Comparison of ENCODE assay signal across 8 cellular contexts in the genomic region with DNA sequence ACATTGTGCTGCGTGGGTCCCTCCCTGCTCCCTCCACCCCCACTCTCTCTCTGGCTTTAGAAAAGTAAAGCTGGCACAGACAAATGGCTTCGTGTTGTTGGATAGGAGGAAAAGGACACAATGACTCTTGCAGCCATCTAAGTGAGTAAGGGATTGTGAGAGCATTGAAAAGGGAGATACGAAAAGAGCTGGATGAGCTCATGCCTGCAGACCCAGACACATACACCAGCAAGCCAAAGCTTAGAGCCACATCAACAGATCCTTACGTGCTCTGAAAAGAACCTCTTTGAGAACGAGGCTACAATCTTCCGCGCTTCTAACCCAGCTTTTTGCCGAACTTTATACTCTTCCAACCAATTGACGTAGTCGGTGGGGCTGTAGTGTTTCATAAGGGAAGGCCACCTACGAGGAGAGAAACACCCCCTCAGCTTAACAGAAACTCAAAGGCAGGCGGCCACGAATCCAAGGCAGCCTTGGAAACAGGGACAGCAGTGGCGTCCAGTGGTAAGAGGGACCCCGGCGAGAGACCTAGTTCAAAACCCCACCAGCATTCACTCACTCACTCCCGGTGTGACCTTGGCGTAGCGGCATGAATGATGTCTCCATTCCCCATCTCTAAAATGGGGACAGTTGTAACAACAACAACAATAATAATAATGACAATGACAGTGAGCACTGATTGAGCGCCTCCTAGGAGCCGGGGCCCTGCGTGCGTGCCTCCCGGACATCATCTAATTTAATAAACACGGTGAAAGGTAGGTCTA. TPM values are rescaled to one million over a fixed set of nuclear protein-coding genes. Genes with fewer than 3 reads are reported as not detected.
A peak's percentile ranks its signal among the peaks of the same experiment; 100 is the strongest.
DNase-seq lines count a peak whose midpoint lies in the region; ATAC-seq and TF ChIP-seq lines count a peak whose summit lies in the region.

No MANE protein-coding gene starts in this region.

- peaks cover 29% of the 10 kb centered on the region for H3K36me3 ChIP-seq in SU-DHL-6 (ENCODE audit: low read length)

- POLR2A ChIA-PET in naive thymus-derived CD8-positive, alpha-beta T cell (lab: Charles Lee), result interaction anchor here (0.6 kb wide), 1 partner anchor 304 kb away, joined by 3 read pairs; no protein-coding TSS in a partner anchor

- peak overlapping the region; percentile 82 to 97 (median 93) for H3K27ac Mint-ChIP-seq in naive thymus-derived CD8-positive, alpha-beta T cell

- peaks cover 4 to 35% (median 15%) of the 10 kb centered on the region in 3 donors for H3K36me3 Mint-ChIP-seq in naive thymus-derived CD8-positive, alpha-beta T cell

- H3K27ac ChIP-seq in SU-DHL-6 (ENCODE audit: low read depth, low read length), result peak overlapping the region; percentile 51; the same call in 1 of the 2 replicates

- peak overlapping the region; percentile 80 for H3K9ac ChIP-seq in SU-DHL-6 (ENCODE audit: low read length)

- peak overlapping the region; percentile 68 for H3K4me2 ChIP-seq in SU-DHL-6 (ENCODE audit: low read depth, low read length, poor library complexity, severe bottlenecking)

- H2AFZ ChIP-seq in SU-DHL-6 (ENCODE audit: low read depth, low read length, severe bottlenecking), result peak overlapping the region; percentile 86

- no peaks in the 10 kb centered on the region for H3K9me2 ChIP-seq in SU-DHL-6 (replicated peaks; ENCODE audit: insufficient read depth, low read length)

- H3K4me3 ChIP-seq in SU-DHL-6 (ENCODE audit: insufficient read depth, low read length, poor library complexity, severe bottlenecking) (peak overlapping the region; percentile 89), fibroblast of mammary gland (ENCODE audit: control insufficient read depth, low read depth, low read length) (peak overlapping the region; percentile 80)

- TF ChIP-seq CTCF in SU-DHL-6 (IDR thresholded peaks at IDR 0.05; ENCODE audit: insufficient read depth, low read length, poor library complexity, severe bottlenecking) (no peak), fibroblast of mammary gland (conservative IDR thresholded peaks at IDR 0.05; ENCODE audit: control insufficient read depth, insufficient read depth, low read depth, low read length) (no peak)

- intact Hi-C loops in posterior vena cava (cut with DNase I), result no loop called here

- H3F3A ChIP-seq in SU-DHL-6 (ENCODE audit: insufficient read depth), result no peaks in the 10 kb centered on the region

- H3K9me3 ChIP-seq in SU-DHL-6 (ENCODE audit: insufficient read depth, low read length), result peaks cover 2% of the 10 kb centered on the region; the same call in 1 of the 2 replicates

- peaks cover 26% of the 10 kb centered on the region for H3K79me2 ChIP-seq in SU-DHL-6 (ENCODE audit: insufficient read depth, low read length)

- DNase-seq in DMS 273 (lab: John Stamatoyannopoulos, UW; ENCODE audit: unreplicated experiment), result peak; percentile 14
- no peak for DNase-seq in DMS 273 treated with DMSO at 0.1 percent for 48 hours (lab: John Stamatoyannopoulos, UW)
- DNase-seq in fibroblast of mammary gland (ENCODE audit: low read depth), result peak; percentile 70
- DNase-seq in naive thymus-derived CD8-positive, alpha-beta T cell, result no peak
- no peak for DNase-seq in NCI-H146 (lab: John Stamatoyannopoulos, UW)
- DNase-seq in GOT3 (lab: John Stamatoyannopoulos, UW), result no peak
- DNase-seq in posterior vena cava (ENCODE audit: low spot score), result no peak

- H3K9me3 Mint-ChIP-seq in naive thymus-derived CD8-positive, alpha-beta T cell, result no peaks in the 10 kb centered on the region

- H3K27me3 Mint-ChIP-seq in naive thymus-derived CD8-positive, alpha-beta T cell, result peaks cover 0 to 7% (median 0%) of the 10 kb centered on the region in 5 donors

- no peaks in the 10 kb centered on the region for H3K27me3 ChIP-seq in SU-DHL-6 (ENCODE audit: low read length)

- ATAC-seq in naive thymus-derived CD8-positive, alpha-beta T cell, result no peak

- H3K4me3 Mint-ChIP-seq in naive thymus-derived CD8-positive, alpha-beta T cell, result peak overlapping the region; percentile 89 to 97 (median 94)

- no peaks in the 10 kb centered on the region for H4K20me1 ChIP-seq in SU-DHL-6 (ENCODE audit: low read depth, low read length)

- peaks cover 11 to 49% (median 28%) of the 10 kb centered on the region in 4 donors for H3K4me1 Mint-ChIP-seq in naive thymus-derived CD8-positive, alpha-beta T cell

RNA-seq across cellular contexts. Expression of gene FBXO21, which starts 1.1 kb away (rescaled TPM):
- total RNA-seq in naive thymus-derived CD8-positive, alpha-beta T cell, result 10 to 100 TPM; 50.2 to 53.3 TPM
- polyA plus RNA-seq in naive thymus-derived CD8-positive, alpha-beta T cell, result 10 to 100 TPM; 46.9 to 54.9 (median 48.6) TPM
- 10 to 100 TPM; 25.8 to 28.4 TPM for total RNA-seq in posterior vena cava

Comparison
In these comparisons a context has a peak if more than half of its experiments do, and no peak if none do; other contexts are left out.
1. DNase-seq: peak in DMS 273 (single experiment) and fibroblast of mammary gland (single experiment); none in DMS 273 treated with DMSO at 0.1 percent for 48 hours (single experiment), naive thymus-derived CD8-positive, alpha-beta T cell (0 of 10), NCI-H146 (single experiment), GOT3 (single experiment) and posterior vena cava (single experiment).